ENCODE assay signal across 10 cellular contexts in genomic region chr21:38798481-38798882, GRCh38. TPM values are rescaled to one million over a fixed set of nuclear protein-coding genes. Genes with fewer than 3 reads are reported as not detected.
A peak's percentile ranks its signal among the peaks of the same experiment; 100 is the strongest.
DNase-seq lines count a peak whose midpoint lies in the region; ATAC-seq, FAIRE-seq and TF ChIP-seq lines count a peak whose summit lies in the region.
"Had no signal": no experiment of that assay in that cellular context is flagged by ENCODE, and none has a peak within 500 bp of the region (broad histone marks: within the 10 kb centered on the region; RNA-seq: fewer than 3 reads in every experiment).

No MANE protein-coding gene starts in this region.

- H3K36me3 ChIP-seq in IMR-90 (ENCODE audit: control insufficient read depth, insufficient read depth, low read length): no peaks in the 10 kb centered on the region
- H3K36me3 ChIP-seq in small intestine (ENCODE audit: control insufficient read depth in 2 of 2, insufficient read depth in 2 of 2, low read length in 2 of 2): no peaks in the 10 kb centered on the region
- H3K36me3 ChIP-seq in GM23248 (ENCODE audit: low read depth): no peaks in the 10 kb centered on the region
- H3K36me3 ChIP-seq: ovary had no signal

- no CpG with 5 or more reads among the region's 7 CpGs for WGBS in IMR-90 (ENCODE audit: extremely low coverage in 2 of 2, insufficient read length in 1 of 2), 2 experiments
- 17 to 53% (median 32%) methylated on average over 7 of the region's 7 CpGs for WGBS in small intestine, 3 donors
- 83 to 90% methylated on average over 7 of the region's 7 CpGs for WGBS in GM23248 (ENCODE audit: low coverage in 1 of 2, low lambda C conversion rate in 2 of 2, missing lambda C conversion rate in 2 of 2), 2 experiments

- H3K4me3 ChIP-seq in IMR-90 (ENCODE audit: insufficient read depth, low read depth, low read length) (no peak overlapping the region), astrocyte of the spinal cord (ENCODE audit: low read depth, low read length) (no peak overlapping the region), small intestine (ENCODE audit: low read depth in 1 of 2, low read length in 2 of 2) (no peak overlapping the region), GM23248 (no peak overlapping the region)
- H3K4me3 ChIP-seq: ovary had no signal

- H4K91ac ChIP-seq in IMR-90 (ENCODE audit: insufficient read depth, low read depth, low read length): no peak overlapping the region; the same call in 1 of the 2 replicates

- no peak overlapping the region for H3K18ac ChIP-seq in IMR-90 (ENCODE audit: low read depth, low read length)

- H3K27me3 ChIP-seq in IMR-90 (ENCODE audit: control insufficient read depth, insufficient read depth, low read length) (no peaks in the 10 kb centered on the region), small intestine (ENCODE audit: control insufficient read depth in 2 of 2, insufficient read depth in 2 of 2, low read length in 2 of 2) (no peaks in the 10 kb centered on the region), GM23248 (replicated peaks; ENCODE audit: insufficient read depth) (no peaks in the 10 kb centered on the region)
- H3K27me3 ChIP-seq: ovary had no signal

- ATAC-seq in IMR-90 (ENCODE audit: low read depth): no peak

- peak overlapping the region; percentile 11; the same call in 1 of the 2 replicates for H2BK20ac ChIP-seq in IMR-90 (ENCODE audit: low read depth, low read length)

- no peak for FAIRE-seq in small intestine (lab: Jason Lieb, UNC)

- H3K79me2 ChIP-seq in GM23248 (ENCODE audit: insufficient read depth): no peaks in the 10 kb centered on the region

- CTCF ChIA-PET in IMR-90 (lab: Yijun Ruan, JAX): no interaction called here

- peak overlapping the region; percentile 48; the same call in 1 of the 3 replicates for H2BK15ac ChIP-seq in IMR-90 (ENCODE audit: low read depth, low read length)

- no peak overlapping the region for H3K56ac ChIP-seq in IMR-90 (ENCODE audit: extremely low read depth, insufficient read depth, low read length)

- no peaks in the 10 kb centered on the region for H3F3A ChIP-seq in GM23248 (ENCODE audit: insufficient read depth)

- no peaks in the 10 kb centered on the region for H3K9me2 ChIP-seq in GM23248 (ENCODE audit: insufficient read depth)

- H2AFZ ChIP-seq in IMR-90 (replicated peaks; ENCODE audit: low read length, poor library complexity) (peak overlapping the region; percentile 29), GM23248 (no peak overlapping the region)

- no peak overlapping the region for H4K5ac ChIP-seq in IMR-90 (ENCODE audit: low read depth, low read length)

- no peak overlapping the region for H3K23ac ChIP-seq in IMR-90 (ENCODE audit: low read depth, low read length)

- H2BK120ac ChIP-seq in IMR-90 (ENCODE audit: low read depth, low read length): no peak overlapping the region

- H3K9me3 ChIP-seq in IMR-90 (ENCODE audit: control insufficient read depth, insufficient read depth, low read length) (no peaks in the 10 kb centered on the region), small intestine (ENCODE audit: control insufficient read depth, low read depth) (no peaks in the 10 kb centered on the region), GM23248 (ENCODE audit: low read depth) (no peaks in the 10 kb centered on the region)
- H3K9me3 ChIP-seq: ovary had no signal

- intact Hi-C loops in IMR-90 (cut with micrococcal nuclease): no loop called here

- no peak overlapping the region for H3K4ac ChIP-seq in IMR-90 (ENCODE audit: low read depth, low read length)

- POLR2A ChIA-PET in IMR-90 (lab: Charles Lee; ENCODE audit: unreplicated experiment): no interaction called here

- TF ChIP-seq RAD21 in IMR-90 (IDR thresholded peaks at IDR 0.05; ENCODE audit: low read length): no peak

- no peak overlapping the region for H3K14ac ChIP-seq in IMR-90 (replicated peaks; ENCODE audit: low read depth, low read length)

- DNase-seq in activated CD8-positive, alpha-beta memory T cell treated with anti-CD3 and anti-CD28 coated beads, Interleukin-2, amount 50 U/mL, for 48 hours: peak; percentile 62
- DNase-seq in activated CD8-positive, alpha-beta memory T cell treated with anti-CD3 and anti-CD28 coated beads, Interleukin-2, amount 50 U/mL, for 4 hours: no peak
- DNase-seq in IMR-90: no peak
- DNase-seq in astrocyte of the spinal cord (ENCODE audit: low read depth, low spot score): peak; percentile 70
- peak; percentile 95 for DNase-seq in small intestine
- DNase-seq in NCI-H2081 treated with DMSO at 0.1 percent for 48 hours (lab: John Stamatoyannopoulos, UW): no peak
- DNase-seq in GM23248: no peak
- DNase-seq in KG1 (lab: John Stamatoyannopoulos, UW): no peak

- in situ Hi-C loops in IMR-90 (cut with MboI; ENCODE audit: low sequenced_read_pairs): no loop called here
- in situ Hi-C loops in astrocyte of the spinal cord (cut with HindIII; ENCODE audit: low sequenced_read_pairs): no loop called here
- in situ Hi-C loops in GM23248 (cut with MboI): no loop called here

- H4K8ac ChIP-seq in IMR-90 (ENCODE audit: low read depth in 2 of 2, low read length in 2 of 2): no peak overlapping the region

- no peak overlapping the region; the same call in 1 of the 2 replicates for H2AK5ac ChIP-seq in IMR-90 (ENCODE audit: low read depth, low read length)

- H3K4me2 ChIP-seq in IMR-90 (ENCODE audit: low read depth, low read length): no peak overlapping the region
- no peak overlapping the region for H3K4me2 ChIP-seq in GM23248 (ENCODE audit: unreplicated experiment)

- dilution Hi-C loops in IMR-90 (cut with HindIII; ENCODE audit: low sequenced_read_pairs, unreplicated experiment): no loop called here

- H3K4me1 ChIP-seq in IMR-90 (ENCODE audit: control insufficient read depth, insufficient read depth, low read length) (peaks cover 7% of the 10 kb centered on the region), small intestine (ENCODE audit: control insufficient read depth in 2 of 2, insufficient read depth in 1 of 2, low read depth in 1 of 2, low read length in 1 of 2) (peaks cover 3 to 31% of the 10 kb centered on the region in 2 donors), GM23248 (ENCODE audit: insufficient read depth) (peaks cover 6% of the 10 kb centered on the region; the same call in 1 of the 2 replicates)

- H2AK9ac ChIP-seq in IMR-90 (replicated peaks; ENCODE audit: low read depth, low read length, poor library complexity): no peak overlapping the region

- H3K9me1 ChIP-seq in IMR-90 (ENCODE audit: insufficient read depth, low read length): peaks cover 3% of the 10 kb centered on the region; the same call in 1 of the 2 replicates

- H3K79me1 ChIP-seq in IMR-90 (ENCODE audit: low read depth in 1 of 2, low read length in 2 of 2): no peaks in the 10 kb centered on the region

- BruUV-seq in IMR-90 (replicated peaks; lab: Mats Ljungman, UMichigan): no TSS peak

- no peak for TF ChIP-seq POLR2A in IMR-90 (IDR thresholded peaks at IDR 0.05; ENCODE audit: low read depth, low read length)

- no peaks in the 10 kb centered on the region for H4K20me1 ChIP-seq in IMR-90 (ENCODE audit: insufficient read depth, low read length)
- H4K20me1 ChIP-seq in GM23248 (ENCODE audit: insufficient read depth): no peaks in the 10 kb centered on the region

- no peak overlapping the region for H3K27ac ChIP-seq in IMR-90 (ENCODE audit: insufficient read depth, low read length)
- H3K27ac ChIP-seq in small intestine (ENCODE audit: low read depth in 1 of 2, low read length in 1 of 2): peak overlapping the region; percentile 88 to 89
- H3K27ac ChIP-seq in GM23248: no peak overlapping the region
- H3K27ac ChIP-seq: ovary, VCaP had no signal

- TF ChIP-seq CTCF in IMR-90 (conservative IDR thresholded peaks at IDR 0.05; ENCODE audit: low read depth, low read length) (no peak), astrocyte of the spinal cord (IDR thresholded peaks at IDR 0.05; ENCODE audit: low read depth, low read length) (no peak)

- H2BK5ac ChIP-seq in IMR-90 (ENCODE audit: low read depth, low read length, poor library complexity, severe bottlenecking): no peak overlapping the region

- H3K9ac ChIP-seq in IMR-90 (ENCODE audit: low read depth, low read length) (no peak overlapping the region), GM23248 (no peak overlapping the region)

TF ChIP-seq in IMR-90, 13 proteins besides CTCF, POLR2A, EP300 and RAD21 (continues in another document):
- TF ChIP-seq MAZ (IDR thresholded peaks at IDR 0.05; ENCODE audit: borderline replicate concordance, low read depth, low read length) (no peak), CEBPB (IDR thresholded peaks at IDR 0.05; ENCODE audit: low read depth, low read length) (no peak), NFE2L2 (IDR thresholded peaks at IDR 0.05; ENCODE audit: low read depth, low read length) (no peak), RCOR1 (IDR thresholded peaks at IDR 0.05; ENCODE audit: insufficient replicate concordance, low read length) (no peak), SMC3 (IDR thresholded peaks at IDR 0.05; ENCODE audit: low read depth, low read length) (no peak), RFX5 (IDR thresholded peaks at IDR 0.05; ENCODE audit: low read depth, low read length) (no peak), MXI1 (IDR thresholded peaks at IDR 0.05; ENCODE audit: borderline replicate concordance, low read depth, low read length) (no peak), MAFK (IDR thresholded peaks at IDR 0.05; ENCODE audit: low read depth, low read length) (no peak), FOS (IDR thresholded peaks at IDR 0.05; ENCODE audit: low read depth, low read length) (no peak), CHD1 (IDR thresholded peaks at IDR 0.05; ENCODE audit: low read depth, low read length) (no peak), BHLHE40 (IDR thresholded peaks at IDR 0.05; ENCODE audit: low read depth, low read length) (no peak), ELK1 (IDR thresholded peaks at IDR 0.05; ENCODE audit: borderline replicate concordance, low read depth, low read length) (no peak)

RNA-seq across cellular contexts. Expression of gene ETS2, which starts 7.2 kb away (rescaled TPM):
- total RNA-seq in IMR-90 (2012; rRNA removed): 20.6 and 21.7 TPM in 2 replicates
- polyA plus RNA-seq in IMR-90 (2012; rRNA removed) (21.3 and 22.8 TPM in 2 replicates), small intestine (100 to 1,000 TPM; 129 to 137 (median 133) TPM), GM23248 (2016; fragmentation: Nextera tagmentation; extraction: Ambion mirVana) (7.3 and 7.9 TPM in 2 replicates)
- polyA plus RNA-seq in IMR-90 (2012; cell fraction: cytosol; rRNA removed): 18.3 and 18.4 TPM in 2 replicates
- polyA plus RNA-seq in IMR-90 (2012; cell fraction: nucleus; rRNA removed; ENCODE audit: low replicate concordance): 42.7 and 92.6 TPM in 2 replicates
- total RNA-seq in GM23248 (2014; rRNA removed; shearing (Covaris generic)): 4.4 and 7.0 TPM in 2 replicates

Comparison
In these comparisons a context has a peak if more than half of its experiments do, and no peak if none do; other contexts are left out.
1. DNase-seq: peak in activated CD8-positive, alpha-beta memory T cell treated with anti-CD3 and anti-CD28 coated beads, Interleukin-2, amount 50 U/mL, for 48 hours (single experiment), astrocyte of the spinal cord (single experiment) and small intestine (single experiment); none in activated CD8-positive, alpha-beta memory T cell treated with anti-CD3 and anti-CD28 coated beads, Interleukin-2, amount 50 U/mL, for 4 hours (single experiment), IMR-90 (single experiment), NCI-H2081 treated with DMSO at 0.1 percent for 48 hours (single experiment), GM23248 (single experiment) and KG1 (single experiment).
2. H3K27ac ChIP-seq: peak in small intestine (2 of 2); none in IMR-90 (single experiment) and GM23248 (single experiment).